19 cellular contexts compared by ENCODE assay signal in the genomic region with DNA sequence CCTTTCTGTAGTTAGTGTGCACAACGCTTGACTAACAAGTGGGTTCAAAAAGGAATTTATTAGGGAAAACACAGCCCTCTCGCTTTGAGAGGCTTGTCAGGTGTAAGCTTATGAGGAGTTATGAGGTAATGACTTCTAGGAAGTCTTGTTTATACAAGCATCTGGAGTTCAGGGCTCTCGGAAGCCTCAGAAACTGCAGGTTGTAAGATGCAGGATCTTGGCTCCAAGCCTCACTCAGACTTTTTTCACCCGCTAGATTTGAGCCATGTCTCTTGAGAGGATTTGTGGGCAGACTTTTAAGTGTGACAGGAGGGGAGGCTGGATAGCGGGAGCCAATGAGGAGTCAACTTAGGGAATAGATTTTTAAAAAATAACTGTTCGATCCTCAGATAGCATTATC.
A peak's percentile ranks its signal among the peaks of the same experiment; 100 is the strongest.
DNase-seq lines count a peak whose midpoint lies in the region; FAIRE-seq and TF ChIP-seq lines count a peak whose summit lies in the region.
"Had no signal": no experiment of that assay in that cellular context is flagged by ENCODE, and none has a peak within 500 bp of the region (broad histone marks: within the 10 kb centered on the region; RNA-seq: fewer than 3 reads in every experiment).

No MANE protein-coding gene starts in this region.

- H4K20me1 ChIP-seq in keratinocyte (ENCODE audit: control insufficient read depth, extremely low read depth, insufficient read depth, low read length), result no peaks in the 10 kb centered on the region

- H3K4me3 Mint-ChIP-seq in immature natural killer cell (no peak overlapping the region), HFFc6 (no peak overlapping the region)
- H3K4me3 Mint-ChIP-seq: CD4-positive, alpha-beta T cell had no signal

- H3K9me3 ChIP-seq in keratinocyte (ENCODE audit: control insufficient read depth, low read depth, low read length) (no peaks in the 10 kb centered on the region), prostate gland (no peaks in the 10 kb centered on the region)
- H3K9me3 ChIP-seq: A549, Caco-2, SJSA1 had no signal

- no peaks in the 10 kb centered on the region for H3K4me1 Mint-ChIP-seq in immature natural killer cell
- no peaks in the 10 kb centered on the region for H3K4me1 Mint-ChIP-seq in HFFc6 (ENCODE audit: low read depth)

- H3K4me1 ChIP-seq in keratinocyte (ENCODE audit: control insufficient read depth, extremely low read depth, insufficient read depth, low read length) (no peaks in the 10 kb centered on the region), prostate gland (replicated peaks) (no peaks in the 10 kb centered on the region)
- H3K4me1 ChIP-seq: A549, Caco-2, SJSA1 had no signal

- no peak overlapping the region for H3K27ac Mint-ChIP-seq in immature natural killer cell
- no peak overlapping the region for H3K27ac Mint-ChIP-seq in HFFc6
- H3K27ac Mint-ChIP-seq: CD4-positive, alpha-beta T cell had no signal

- dilution Hi-C loops in keratinocyte (cut with MboI; ENCODE audit: extremely low pct_ligation_motif_present, low sequenced_read_pairs), result no loop called here

- H3K9ac ChIP-seq in keratinocyte (ENCODE audit: control insufficient read depth, extremely low read depth, insufficient read depth, low read length), result no peak overlapping the region
- H3K9ac ChIP-seq: KMS-11 had no signal

- no peak for FAIRE-seq in keratinocyte (lab: Jason Lieb, UNC)
- FAIRE-seq: A549 had no signal

- H3K9me1 ChIP-seq in keratinocyte (ENCODE audit: control insufficient read depth, extremely low read depth, insufficient read depth, low read length), result no peaks in the 10 kb centered on the region

- peak overlapping the region; percentile 25 for H3K4me2 ChIP-seq in keratinocyte (ENCODE audit: control insufficient read depth, extremely low read depth, insufficient read depth, low read depth, low read length)
- H3K4me2 ChIP-seq: A549, KMS-11 had no signal

- no peaks in the 10 kb centered on the region for H3K36me3 ChIP-seq in keratinocyte (ENCODE audit: control insufficient read depth in 2 of 2, extremely low read depth in 1 of 2, insufficient read depth in 2 of 2, low read length in 2 of 2)
- H3K36me3 ChIP-seq in prostate gland, result no peaks in the 10 kb centered on the region
- H3K36me3 ChIP-seq: SJSA1 had no signal

- peak overlapping the region; percentile 10 for H2AFZ ChIP-seq in keratinocyte (ENCODE audit: control insufficient read depth, low read length)

- H3K27me3 ChIP-seq in keratinocyte (ENCODE audit: control insufficient read depth, extremely low read depth, insufficient read depth, low read length) (no peaks in the 10 kb centered on the region), prostate gland (replicated peaks; ENCODE audit: insufficient read depth) (no peaks in the 10 kb centered on the region)
- H3K27me3 ChIP-seq: SJSA1 had no signal

- no peaks in the 10 kb centered on the region for H3K79me2 ChIP-seq in keratinocyte (ENCODE audit: control insufficient read depth, insufficient read depth, low read length)

- no peak for TF ChIP-seq POLR2A in prostate gland (IDR thresholded peaks at IDR 0.05)

- H3K9me3 Mint-ChIP-seq in immature natural killer cell, result peaks cover 2 to 31% (median 7%) of the 10 kb centered on the region in 6 donors
- H3K9me3 Mint-ChIP-seq in HFFc6, result peaks cover 24% of the 10 kb centered on the region

- WGBS in prostate gland, result 20% methylated on average over 6 of the region's 6 CpGs

- H3K27ac ChIP-seq in keratinocyte (ENCODE audit: control insufficient read depth, insufficient read depth, low read length), result no peak overlapping the region
- no peak overlapping the region for H3K27ac ChIP-seq in prostate gland
- H3K27ac ChIP-seq: A549, HL-60, KMS-11, SJSA1 had no signal

- TF ChIP-seq CTCF in keratinocyte (optimal IDR thresholded peaks at IDR 0.05 in 1 of 3, IDR thresholded peaks at IDR 0.05 in 1 of 3, conservative IDR thresholded peaks at IDR 0.05 in 1 of 3; ENCODE audit: extremely low read depth in 1 of 3, insufficient read depth in 2 of 3, low read length in 3 of 3) (no peak), prostate gland (IDR thresholded peaks at IDR 0.05) (no peak), HFFc6 (IDR thresholded peaks at IDR 0.05) (no peak)

- H3K36me3 Mint-ChIP-seq in immature natural killer cell, result no peaks in the 10 kb centered on the region
- H3K36me3 Mint-ChIP-seq in HFFc6 (ENCODE audit: low read depth), result no peaks in the 10 kb centered on the region

- H3K27me3 Mint-ChIP-seq in immature natural killer cell (ENCODE audit: low read depth in 3 of 3) (no peaks in the 10 kb centered on the region), HFFc6 (ENCODE audit: insufficient read depth) (no peaks in the 10 kb centered on the region; the same call in 1 of the 2 replicates)
- H3K27me3 Mint-ChIP-seq: CD4-positive, alpha-beta T cell had no signal

- H3K4me3 ChIP-seq in keratinocyte (ENCODE audit: control insufficient read depth in 2 of 3, extremely low read depth in 1 of 3, insufficient read depth in 2 of 3, low read depth in 1 of 3, low read length in 3 of 3), result no peak overlapping the region
- H3K4me3 ChIP-seq in prostate gland, result no peak overlapping the region
- H3K4me3 ChIP-seq: A549, SJSA1 had no signal

- intact Hi-C loops in prostate gland (cut with DNase I), result no loop called here

- DNase-seq in NCI-H2171 treated with DMSO at 0.1 percent for 48 hours (lab: John Stamatoyannopoulos, UW), result peak; percentile 68
- no peak for DNase-seq in NCI-H2171 (lab: John Stamatoyannopoulos, UW)
- peak; percentile 19 for DNase-seq in NCI-H69 (lab: John Stamatoyannopoulos, UW)
- DNase-seq in keratinocyte (ENCODE audit: low read depth, low spot score), result no peak
- peak; percentile 6 for DNase-seq in prostate gland (ENCODE audit: low spot score)
- no peak for DNase-seq in immature natural killer cell
- DNase-seq in occipital lobe (lab: John Stamatoyannopoulos, UW), result no peak
- DNase-seq in HFFc6, result no peak
- DNase-seq: Caco-2; CD4-positive, alpha-beta T cell; DMS79 treated with DMSO at 0.1 percent for 48 hours; H7; MV-4-11; NCI-H187; NCI-H774 had no signal

Comparison
In these comparisons a context has a peak if more than half of its experiments do, and no peak if none do; other contexts are left out.
1. DNase-seq: peak in NCI-H2171 treated with DMSO at 0.1 percent for 48 hours (single experiment), NCI-H69 (single experiment) and prostate gland (single experiment); none in NCI-H2171 (single experiment), keratinocyte (single experiment), immature natural killer cell (0 of 3), occipital lobe (single experiment) and HFFc6 (single experiment).